1 cellular context compared by ENCODE assay signal in genomic region chr22:43126506-43127165, GRCh38.
TF ChIP-seq lines count a peak whose summit lies in the region.

No MANE protein-coding gene starts in this region.

TF ChIP-seq in A549, 52 proteins besides CTCF, POLR2A, EP300 and RAD21:
- TF ChIP-seq REST (IDR thresholded peaks at IDR 0.05) (no peak), RNF2 (IDR thresholded peaks at IDR 0.05; ENCODE audit: borderline replicate concordance, low read depth) (no peak), ZNF302 (CRISPR knock-in tag; IDR thresholded peaks at IDR 0.05) (no peak), JUNB (IDR thresholded peaks at IDR 0.05) (no peak)
TF ChIP-seq in A549: peak in this region for 0.
